Comparison of ENCODE assay signal across 9 cellular contexts in the genomic region with DNA sequence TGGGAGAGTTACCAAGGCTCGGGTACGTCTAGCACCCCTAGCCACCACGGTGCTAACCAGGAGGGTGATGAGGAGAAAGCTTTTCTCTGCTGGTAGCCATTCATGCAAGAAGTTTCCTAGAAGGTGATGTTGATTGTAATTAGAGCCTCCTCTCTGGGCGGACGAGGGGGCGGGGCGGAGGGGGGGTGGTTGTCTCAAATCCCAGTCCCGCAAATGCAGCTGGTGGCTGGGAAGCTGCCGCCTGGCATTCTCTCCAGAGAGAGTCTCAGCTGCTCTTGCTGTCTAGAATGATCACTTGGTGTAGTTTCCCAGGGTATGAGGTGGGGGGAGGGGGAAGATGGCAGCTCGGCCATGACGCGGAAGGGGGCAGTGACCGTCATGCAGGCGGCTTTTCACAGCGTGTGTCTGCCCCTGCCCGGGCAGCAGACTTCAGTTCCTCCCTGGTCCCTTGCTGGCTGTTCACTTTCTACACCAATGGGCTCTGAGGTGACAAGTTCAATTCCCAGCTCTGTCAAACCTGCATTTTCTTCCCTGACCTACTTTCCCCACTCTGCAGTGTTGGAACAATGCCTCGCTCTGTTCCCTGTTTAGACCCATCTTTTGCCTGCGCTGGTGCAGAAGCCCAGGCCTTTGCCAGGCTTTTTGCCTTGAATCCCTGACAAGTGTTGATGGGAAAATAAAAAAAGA.
DNase-seq lines count a peak whose midpoint lies in the region; ATAC-seq, FAIRE-seq and TF ChIP-seq lines count a peak whose summit lies in the region.
"Had no signal": no experiment of that assay in that cellular context is flagged by ENCODE, and none has a peak within 500 bp of the region (broad histone marks: within the 10 kb centered on the region; RNA-seq: fewer than 3 reads in every experiment).

No MANE protein-coding gene starts in this region.

- intact Hi-C loops in ascending aorta (cut with DNase I): no loop called here

- no peaks in the 10 kb centered on the region for H3K9me3 ChIP-seq in ascending aorta
- no peaks in the 10 kb centered on the region for H3K9me3 ChIP-seq in small intestine (ENCODE audit: control insufficient read depth, low read depth)

- no peaks in the 10 kb centered on the region for H3K27me3 ChIP-seq in ascending aorta
- no peaks in the 10 kb centered on the region for H3K27me3 ChIP-seq in small intestine (ENCODE audit: control insufficient read depth in 2 of 2, insufficient read depth in 2 of 2, low read length in 2 of 2)

- FAIRE-seq in small intestine (lab: Jason Lieb, UNC): no peak

- no peak for ATAC-seq in HG02973 (IDR thresholded peaks at IDR 0.05; ENCODE audit: unreplicated experiment)

- TF ChIP-seq CTCF in ascending aorta (IDR thresholded peaks at IDR 0.05): no peak

- H3K27ac ChIP-seq in ascending aorta: peak overlapping the region in 1 of 2 donors; percentile 48
- H3K27ac ChIP-seq in small intestine (ENCODE audit: low read depth in 1 of 2, low read length in 1 of 2): no peak overlapping the region

- H3K4me1 ChIP-seq in ascending aorta (peaks cover 5 to 7% of the 10 kb centered on the region in 2 donors), small intestine (ENCODE audit: control insufficient read depth in 2 of 2, insufficient read depth in 1 of 2, low read depth in 1 of 2, low read length in 1 of 2) (peaks cover 0 to 4% of the 10 kb centered on the region in 2 donors)

- H3K4me3 ChIP-seq in ascending aorta: peak overlapping the region; percentile 17 to 39
- H3K4me3 ChIP-seq in small intestine (ENCODE audit: low read depth in 1 of 2, low read length in 2 of 2): no peak overlapping the region

- whole genome bisulfite sequencing in small intestine, 3 donors: 42 to 54% (median 43%) methylated on average over 18 of the region's 18 CpGs

- DNase-seq in HCEC 1CT: peak; percentile 48
- DNase-seq in ascending aorta (ENCODE audit: low spot score in 2 of 2): no peak
- peak; percentile 63 for DNase-seq in iPS DF 19.7 (ENCODE audit: low read depth, low spot score)
- peak; percentile 93 for DNase-seq in retina
- no peak for DNase-seq in AG20443 (ENCODE audit: low spot score)
- no peak for DNase-seq in NCI-H748 treated with DMSO at 0.1 percent for 48 hours (lab: John Stamatoyannopoulos, UW)
- DNase-seq in small intestine: no peak
- DNase-seq: NCI-H1048 had no signal

- H3K36me3 ChIP-seq in ascending aorta: no peaks in the 10 kb centered on the region
- no peaks in the 10 kb centered on the region for H3K36me3 ChIP-seq in small intestine (ENCODE audit: control insufficient read depth in 2 of 2, insufficient read depth in 2 of 2, low read length in 2 of 2)

Comparison
In these comparisons a context has a peak if more than half of its experiments do, and no peak if none do; other contexts are left out.
1. DNase-seq: peak in HCEC 1CT (single experiment), iPS DF 19.7 (single experiment) and retina (single experiment); none in ascending aorta (0 of 2), AG20443 (single experiment), NCI-H748 treated with DMSO at 0.1 percent for 48 hours (single experiment) and small intestine (single experiment).
2. H3K4me3 ChIP-seq: peak in ascending aorta (2 of 2); none in small intestine (0 of 2).